ENCODE assay signal across 12 cellular contexts in genomic region chr7:149776305-149776704, GRCh38. TPM values are rescaled to one million over a fixed set of nuclear protein-coding genes. Genes with fewer than 3 reads are reported as not detected.
DNase-seq lines count a peak whose midpoint lies in the region; ATAC-seq, FAIRE-seq and TF ChIP-seq lines count a peak whose summit lies in the region.
"Had no signal": no experiment of that assay in that cellular context is flagged by ENCODE, and none has a peak within 500 bp of the region (broad histone marks: within the 10 kb centered on the region; RNA-seq: fewer than 3 reads in every experiment).

No MANE protein-coding gene starts in this region.

- peaks cover 70% of the 10 kb centered on the region for H3K27me3 Mint-ChIP-seq in activated naive CD4-positive, alpha-beta T cell treated with anti-CD3 and anti-CD28 coated beads, Interleukin-2, amount 10 ng/mL, durations not matched to agents 7 days and 5 days

- H3K36me3 ChIP-seq in brain microvascular endothelial cell (replicated peaks) (no peaks in the 10 kb centered on the region), kidney (ENCODE audit: control insufficient read depth in 1 of 2, insufficient read depth in 2 of 2, low read length in 2 of 2) (no peaks in the 10 kb centered on the region), upper lobe of left lung (no peaks in the 10 kb centered on the region)

- no peak for FAIRE-seq in kidney (lab: Jason Lieb, UNC)
- FAIRE-seq: A204.1 had no signal

- no peak overlapping the region for H3K4me3 Mint-ChIP-seq in activated naive CD4-positive, alpha-beta T cell treated with anti-CD3 and anti-CD28 coated beads, Interleukin-2, amount 10 ng/mL, durations not matched to agents 7 days and 5 days

- H3K27ac ChIP-seq in brain microvascular endothelial cell (no peak overlapping the region), kidney (ENCODE audit: low read depth in 2 of 2, low read length in 2 of 2) (peak overlapping the region in 1 of 2 donors; percentile 37), upper lobe of left lung (peak overlapping the region; percentile 61 to 97 (median 75))

- TF ChIP-seq POLR2A in upper lobe of left lung (IDR thresholded peaks at IDR 0.05), result no peak

- H3K4me3 ChIP-seq in brain microvascular endothelial cell (ENCODE audit: low read depth, low read length), result no peak overlapping the region
- H3K4me3 ChIP-seq in kidney (ENCODE audit: low read length in 2 of 2), result no peak overlapping the region
- peak overlapping the region in 3 of 4 donors; percentile 25 to 37 (median 25) for H3K4me3 ChIP-seq in upper lobe of left lung
- H3K4me3 ChIP-seq: smooth muscle cell had no signal

- H3K9me3 ChIP-seq in kidney (ENCODE audit: control insufficient read depth in 1 of 2, low read length in 2 of 2) (no peaks in the 10 kb centered on the region), upper lobe of left lung (no peaks in the 10 kb centered on the region)

- 6 to 7% methylated on average over 15 of the region's 15 CpGs for WGBS in upper lobe of left lung, 2 donors

- TF ChIP-seq CTCF in brain microvascular endothelial cell (IDR thresholded peaks at IDR 0.05; ENCODE audit: low read depth, low read length, missing control alignments), result no peak
- TF ChIP-seq CTCF in kidney (IDR thresholded peaks at IDR 0.05; ENCODE audit: borderline replicate concordance, extremely low read depth, insufficient read depth), result no peak
- no peak for TF ChIP-seq CTCF in upper lobe of left lung (IDR thresholded peaks at IDR 0.05)

- H3K4me1 ChIP-seq in kidney (ENCODE audit: control insufficient read depth in 1 of 2, insufficient read depth in 1 of 2, low read depth in 1 of 2, low read length in 2 of 2) (peaks cover 5 to 13% of the 10 kb centered on the region in 2 donors), upper lobe of left lung (peaks cover 30 to 50% (median 35%) of the 10 kb centered on the region in 4 donors)

- no peaks in the 10 kb centered on the region for H3K9me3 Mint-ChIP-seq in activated naive CD4-positive, alpha-beta T cell treated with anti-CD3 and anti-CD28 coated beads, Interleukin-2, amount 10 ng/mL, durations not matched to agents 7 days and 5 days
- no peaks in the 10 kb centered on the region for H3K9me3 Mint-ChIP-seq in activated naive CD4-positive, alpha-beta T cell treated with anti-CD3 and anti-CD28 coated beads, Interleukin-2, amount 50 U/mL, for 72 hours

- H3K36me3 Mint-ChIP-seq in activated naive CD4-positive, alpha-beta T cell treated with anti-CD3 and anti-CD28 coated beads, Interleukin-2, amount 10 ng/mL, durations not matched to agents 7 days and 5 days, result no peaks in the 10 kb centered on the region
- H3K36me3 Mint-ChIP-seq in activated naive CD4-positive, alpha-beta T cell treated with anti-CD3 and anti-CD28 coated beads, Interleukin-2, amount 50 U/mL, for 72 hours, result no peaks in the 10 kb centered on the region

- H3K27me3 ChIP-seq in brain microvascular endothelial cell (replicated peaks) (peaks cover 12% of the 10 kb centered on the region), upper lobe of left lung (no peaks in the 10 kb centered on the region)

- intact Hi-C loops in kidney (cut with DNase I), result no loop called here

- in situ Hi-C loops in brain microvascular endothelial cell (cut with HindIII; ENCODE audit: low pct_ligation_motif_present, low sequenced_read_pairs), result no loop called here

- peaks cover 4% of the 10 kb centered on the region for H3K4me1 Mint-ChIP-seq in activated naive CD4-positive, alpha-beta T cell treated with anti-CD3 and anti-CD28 coated beads, Interleukin-2, amount 10 ng/mL, durations not matched to agents 7 days and 5 days

- no peak for TF ChIP-seq EP300 in upper lobe of left lung (IDR thresholded peaks at IDR 0.05)

- H3K9ac ChIP-seq in kidney (ENCODE audit: low read length in 2 of 2), result no peak overlapping the region

- CTCF ChIA-PET in activated naive CD4-positive, alpha-beta T cell treated with anti-CD3 and anti-CD28 coated beads, Interleukin-2, amount 10 ng/mL, durations not matched to agents 7 days and 5 days (lab: Charles Lee), result interaction anchor here (1.7 kb wide), 1 partner anchor 114 kb away, joined by 4 read pairs; no protein-coding TSS in a partner anchor

- ATAC-seq in activated naive CD4-positive, alpha-beta T cell treated with anti-CD3 and anti-CD28 coated beads, Interleukin-2, amount 50 U/mL, for 72 hours, result no peak
- ATAC-seq in upper lobe of left lung (ENCODE audit: low FRiP score in 2 of 2) (peak in 1 of 2 donors; percentile 0), GM21717 (IDR thresholded peaks at IDR 0.05; ENCODE audit: unreplicated experiment) (no peak)
- ATAC-seq: esophagus mucosa had no signal

- H3K27ac Mint-ChIP-seq in activated naive CD4-positive, alpha-beta T cell treated with anti-CD3 and anti-CD28 coated beads, Interleukin-2, amount 10 ng/mL, durations not matched to agents 7 days and 5 days, result peak overlapping the region; percentile 68
- no peak overlapping the region for H3K27ac Mint-ChIP-seq in activated naive CD4-positive, alpha-beta T cell treated with anti-CD3 and anti-CD28 coated beads, Interleukin-2, amount 50 U/mL, for 72 hours

- no peak for DNase-seq in activated naive CD4-positive, alpha-beta T cell treated with anti-CD3 and anti-CD28 coated beads, Interleukin-2, amount 10 ng/mL, durations not matched to agents 7 days and 5 days
- DNase-seq in activated naive CD4-positive, alpha-beta T cell treated with anti-CD3 and anti-CD28 coated beads, Interleukin-2, amount 50 U/mL, for 72 hours (ENCODE audit: low spot score in 2 of 2), result no peak
- DNase-seq in brain microvascular endothelial cell (peak; percentile 29), kidney (peak; percentile 90), upper lobe of left lung (peak; percentile 76 to 85), NCI-H526 treated with DMSO at 0.1 percent for 48 hours (lab: John Stamatoyannopoulos, UW) (no peak)
- no peak for DNase-seq in activated CD4-positive, alpha-beta T cell treated with anti-CD3 and anti-CD28 coated beads for 48 hours
- DNase-seq: SHP77 treated with DMSO at 0.1 percent for 48 hours had no signal

RNA-seq across cellular contexts. Expression of gene ZNF467, which starts 2.9 kb away (rescaled TPM):
- under 1 TPM; 0.23 to 0.25 TPM for total RNA-seq in activated naive CD4-positive, alpha-beta T cell treated with anti-CD3 and anti-CD28 coated beads, Interleukin-2, amount 50 U/mL, for 72 hours
- total RNA-seq in kidney (24.5 TPM), upper lobe of left lung (10 to 100 TPM in 5 of 6 donors, 1 to 10 TPM in 1; 8.2 to 41.2 (median 17.4) TPM)
- 15.0 TPM for polyA plus RNA-seq in kidney (ENCODE audit: insufficient read depth, low read depth, low replicate concordance)

Comparison
In these comparisons a context has a peak if more than half of its experiments do, and no peak if none do; other contexts are left out.
1. DNase-seq: peak in brain microvascular endothelial cell (single experiment), kidney (single experiment) and upper lobe of left lung (2 of 2); none in activated naive CD4-positive, alpha-beta T cell treated with anti-CD3 and anti-CD28 coated beads, Interleukin-2, amount 10 ng/mL, durations not matched to agents 7 days and 5 days (single experiment), activated naive CD4-positive, alpha-beta T cell treated with anti-CD3 and anti-CD28 coated beads, Interleukin-2, amount 50 U/mL, for 72 hours (0 of 2), activated CD4-positive, alpha-beta T cell treated with anti-CD3 and anti-CD28 coated beads for 48 hours (single experiment) and NCI-H526 treated with DMSO at 0.1 percent for 48 hours (single experiment).
2. H3K4me3 ChIP-seq: peak in upper lobe of left lung (3 of 4); none in brain microvascular endothelial cell (single experiment) and kidney (0 of 2).
3. RNA of gene ZNF467, which starts 2.9 kb away (total RNA-seq): 24.5 TPM in kidney (single experiment) and 8.2 to 41.2 TPM in upper lobe of left lung; 0.23 to 0.25 TPM in activated naive CD4-positive, alpha-beta T cell treated with anti-CD3 and anti-CD28 coated beads, Interleukin-2, amount 50 U/mL, for 72 hours; every median in the first group is over 4 times any median in the second.